28 cellular contexts compared by ENCODE assay signal in genomic region chr9:92978345-92978875, GRCh38. TPM values are rescaled to one million over a fixed set of nuclear protein-coding genes. Genes with fewer than 3 reads are reported as not detected.
DNase-seq lines count a peak whose midpoint lies in the region; FAIRE-seq and TF ChIP-seq lines count a peak whose summit lies in the region.
"Had no signal": no experiment of that assay in that cellular context is flagged by ENCODE, and none has a peak within 500 bp of the region (broad histone marks: within the 10 kb centered on the region; RNA-seq: fewer than 3 reads in every experiment).

No MANE protein-coding gene starts in this region.

- TF ChIP-seq CTCF in mesothelial cell of epicardium (IDR thresholded peaks at IDR 0.05; ENCODE audit: unreplicated experiment) = no peak
- no peak for TF ChIP-seq CTCF in kidney (IDR thresholded peaks at IDR 0.05; ENCODE audit: borderline replicate concordance, extremely low read depth, insufficient read depth)

- DNase-seq in DMS 273 (lab: John Stamatoyannopoulos, UW; ENCODE audit: unreplicated experiment) = peak; percentile 22
- no peak for DNase-seq in DMS 273 treated with DMSO at 0.1 percent for 48 hours (lab: John Stamatoyannopoulos, UW)
- no peak for DNase-seq in GM12892 (ENCODE audit: insufficient read length)
- DNase-seq in activated T-cell treated with anti-CD3 and anti-CD28 coated beads, Interleukin-2, amount 50 U/mL, for 48 hours = peak; percentile 13 to 14
- DNase-seq in mesothelial cell of epicardium (ENCODE audit: low spot score in 2 of 2, unreplicated experiment in 2 of 2) = no peak
- DNase-seq in COLO668 (lab: John Stamatoyannopoulos, UW; ENCODE audit: unreplicated experiment) = no peak
- no peak for DNase-seq in kidney
- no peak for DNase-seq in NCI-H2171 treated with DMSO at 0.1 percent for 48 hours (lab: John Stamatoyannopoulos, UW)
- DNase-seq: activated CD4-positive, CD25-positive, alpha-beta regulatory T cell treated with anti-CD3 and anti-CD28 coated beads, Interleukin-2, amount 50 U/mL, for 72 hours; activated CD8-positive, alpha-beta memory T cell treated with anti-CD3 and anti-CD28 coated beads, Interleukin-2, amount 50 U/mL, for 48 hours; adrenal gland; left colon; NCI-H1092; NCI-H2081; NCI-H446; NK-92 treated with Interleukin-12 subunit alpha and Interleukin-12 subunit beta, amount 100 ng/mL, for 24 hours; RPMI8226; SK-N-SH; small intestine; stimulated activated CD4-positive, alpha-beta T cell treated with anti-CD3 and anti-CD28 coated beads, Interleukin-4, amount 100 ng/mL, for 24 hours; upper lobe of left lung had no signal

- no peak overlapping the region for H3K4me3 ChIP-seq in kidney (ENCODE audit: low read length in 2 of 2)
- H3K4me3 ChIP-seq: adrenal gland, breast epithelium, coronary artery, upper lobe of left lung had no signal

- peak overlapping the region; percentile 20 for H3K4me3 Mint-ChIP-seq in mesothelial cell of epicardium

- no peaks in the 10 kb centered on the region for H3K27me3 Mint-ChIP-seq in mesothelial cell of epicardium (ENCODE audit: low read depth)

- H3K9me3 ChIP-seq in kidney (ENCODE audit: control insufficient read depth in 1 of 2, low read length in 2 of 2) = no peaks in the 10 kb centered on the region
- H3K9me3 ChIP-seq: adrenal gland, SK-N-SH had no signal

- H3K27ac Mint-ChIP-seq in mesothelial cell of epicardium = peak overlapping the region; percentile 59

- peaks cover 20% of the 10 kb centered on the region for H3K9me3 Mint-ChIP-seq in mesothelial cell of epicardium

- H3K36me3 ChIP-seq in kidney (ENCODE audit: control insufficient read depth in 1 of 2, insufficient read depth in 2 of 2, low read length in 2 of 2) = no peaks in the 10 kb centered on the region
- H3K36me3 ChIP-seq: adrenal gland, breast epithelium had no signal

- peaks cover 3 to 12% of the 10 kb centered on the region in 2 donors for H3K4me1 ChIP-seq in kidney (ENCODE audit: control insufficient read depth in 1 of 2, insufficient read depth in 1 of 2, low read depth in 1 of 2, low read length in 2 of 2)
- H3K4me1 ChIP-seq: adrenal gland, breast epithelium had no signal

- no peak overlapping the region for H3K27ac ChIP-seq in kidney (ENCODE audit: low read depth in 2 of 2, low read length in 2 of 2)
- H3K27ac ChIP-seq: 22Rv1, adrenal gland, breast epithelium, coronary artery, KMS-11 had no signal

- no peak overlapping the region for H3K9ac ChIP-seq in kidney (ENCODE audit: low read length in 2 of 2)
- H3K9ac ChIP-seq: KMS-11, SK-N-SH had no signal

- peaks cover 55% of the 10 kb centered on the region for H3K4me1 Mint-ChIP-seq in mesothelial cell of epicardium

- TF ChIP-seq POLR2A in GM12892 (IDR thresholded peaks at IDR 0.05; ENCODE audit: low read depth, low read length) = no peak

- H3K36me3 Mint-ChIP-seq in mesothelial cell of epicardium = peaks cover 28% of the 10 kb centered on the region

- FAIRE-seq in GM12892 (lab: Jason Lieb, UNC) = peak; percentile 5
- FAIRE-seq in kidney (lab: Jason Lieb, UNC) = no peak
- FAIRE-seq: endometrium, HTR-8/SVneo, small intestine had no signal

- intact Hi-C loops in kidney (cut with DNase I) = no loop called here

RNA-seq across cellular contexts. Expression of gene FGD3, which starts 31.1 kb away (rescaled TPM):
- polyA plus RNA-seq in GM12892 (2012; ENCODE audit: missing spikeins) = 6.6 TPM
- total RNA-seq in mesothelial cell of epicardium (36.3 to 41.9 TPM (median 39.5 TPM) in 3 replicates), kidney (12.1 TPM)
- polyA plus RNA-seq in kidney (ENCODE audit: insufficient read depth, low read depth, low replicate concordance) = 7.4 TPM
- total RNA-seq: pulmonary artery endothelial cell had no signal
- polyA plus RNA-seq: SK-N-SH had no signal

Comparison
In these comparisons a context has a peak if more than half of its experiments do, and no peak if none do; other contexts are left out.
1. DNase-seq: peak in DMS 273 (single experiment) and activated T-cell treated with anti-CD3 and anti-CD28 coated beads, Interleukin-2, amount 50 U/mL, for 48 hours (2 of 2); none in DMS 273 treated with DMSO at 0.1 percent for 48 hours (single experiment), GM12892 (single experiment), mesothelial cell of epicardium (0 of 2), COLO668 (single experiment), kidney (single experiment) and NCI-H2171 treated with DMSO at 0.1 percent for 48 hours (single experiment).